ENCODE assay signal across 8 cellular contexts in genomic region chr10:88386204-88386877, GRCh38.
DNase-seq lines count a peak whose midpoint lies in the region; ATAC-seq and TF ChIP-seq lines count a peak whose summit lies in the region.

No MANE protein-coding gene starts in this region.

- H3K4me2 ChIP-seq in SU-DHL-6 (ENCODE audit: low read depth, low read length, poor library complexity, severe bottlenecking) = peak overlapping the region; percentile 93

- DNase-seq in DMS 273 (lab: John Stamatoyannopoulos, UW; ENCODE audit: unreplicated experiment) = peak; percentile 1
- DNase-seq in DMS 273 treated with DMSO at 0.1 percent for 48 hours (lab: John Stamatoyannopoulos, UW) = no peak
- peak; percentile 39 for DNase-seq in inferior parietal cortex (ENCODE audit: extremely low spot score)
- DNase-seq in dermis blood vessel endothelial cell = no peak
- no peak for DNase-seq in OCI-M2 (lab: John Stamatoyannopoulos, UW; ENCODE audit: unreplicated experiment)

- no peak for TF ChIP-seq CTCF in SU-DHL-6 (IDR thresholded peaks at IDR 0.05; ENCODE audit: insufficient read depth, low read length, poor library complexity, severe bottlenecking)

- H3K36me3 ChIP-seq in SU-DHL-6 (ENCODE audit: low read length) (peaks cover 15% of the 10 kb centered on the region; the same call in 1 of the 2 replicates), urinary bladder (ENCODE audit: insufficient read depth) (no peaks in the 10 kb centered on the region)

- peak overlapping the region; percentile 42 for H2AFZ ChIP-seq in SU-DHL-6 (ENCODE audit: low read depth, low read length, severe bottlenecking)

- H3K27ac ChIP-seq in SU-DHL-6 (ENCODE audit: low read depth, low read length) (peak overlapping the region; percentile 98), urinary bladder (ENCODE audit: low read depth) (peak overlapping the region; percentile 66)

- no peaks in the 10 kb centered on the region for H3K9me2 ChIP-seq in SU-DHL-6 (replicated peaks; ENCODE audit: insufficient read depth, low read length)

- peak overlapping the region; percentile 65 for H3K9ac ChIP-seq in SU-DHL-6 (ENCODE audit: low read length)

- WGBS in urinary bladder = 14% methylated on average over 3 of the region's 3 CpGs

- H3K27me3 ChIP-seq in SU-DHL-6 (ENCODE audit: low read length) = no peaks in the 10 kb centered on the region

- peaks cover 49% of the 10 kb centered on the region for H3F3A ChIP-seq in SU-DHL-6 (ENCODE audit: insufficient read depth)

- H4K20me1 ChIP-seq in SU-DHL-6 (ENCODE audit: low read depth, low read length) = no peaks in the 10 kb centered on the region

- H3K4me3 ChIP-seq in SU-DHL-6 (ENCODE audit: insufficient read depth, low read length, poor library complexity, severe bottlenecking) = peak overlapping the region; percentile 50
- H3K4me3 ChIP-seq in urinary bladder (ENCODE audit: low read depth, low read length) = no peak overlapping the region

- peaks cover 1% of the 10 kb centered on the region for H3K4me1 ChIP-seq in urinary bladder (ENCODE audit: insufficient read depth)

- H3K79me2 ChIP-seq in SU-DHL-6 (ENCODE audit: insufficient read depth, low read length) = no peaks in the 10 kb centered on the region

- ATAC-seq in HG03025 (IDR thresholded peaks at IDR 0.05; ENCODE audit: low FRiP score, unreplicated experiment) = peak; percentile 27

- H3K9me3 ChIP-seq in SU-DHL-6 (ENCODE audit: insufficient read depth, low read length) = peaks cover 9% of the 10 kb centered on the region; the same call in 1 of the 2 replicates

Comparison
In these comparisons a context has a peak if more than half of its experiments do, and no peak if none do; other contexts are left out.
1. DNase-seq: peak in DMS 273 (single experiment) and inferior parietal cortex (single experiment); none in DMS 273 treated with DMSO at 0.1 percent for 48 hours (single experiment), dermis blood vessel endothelial cell (single experiment) and OCI-M2 (single experiment).